ENCODE assay signal across 19 cellular contexts in the genomic region with DNA sequence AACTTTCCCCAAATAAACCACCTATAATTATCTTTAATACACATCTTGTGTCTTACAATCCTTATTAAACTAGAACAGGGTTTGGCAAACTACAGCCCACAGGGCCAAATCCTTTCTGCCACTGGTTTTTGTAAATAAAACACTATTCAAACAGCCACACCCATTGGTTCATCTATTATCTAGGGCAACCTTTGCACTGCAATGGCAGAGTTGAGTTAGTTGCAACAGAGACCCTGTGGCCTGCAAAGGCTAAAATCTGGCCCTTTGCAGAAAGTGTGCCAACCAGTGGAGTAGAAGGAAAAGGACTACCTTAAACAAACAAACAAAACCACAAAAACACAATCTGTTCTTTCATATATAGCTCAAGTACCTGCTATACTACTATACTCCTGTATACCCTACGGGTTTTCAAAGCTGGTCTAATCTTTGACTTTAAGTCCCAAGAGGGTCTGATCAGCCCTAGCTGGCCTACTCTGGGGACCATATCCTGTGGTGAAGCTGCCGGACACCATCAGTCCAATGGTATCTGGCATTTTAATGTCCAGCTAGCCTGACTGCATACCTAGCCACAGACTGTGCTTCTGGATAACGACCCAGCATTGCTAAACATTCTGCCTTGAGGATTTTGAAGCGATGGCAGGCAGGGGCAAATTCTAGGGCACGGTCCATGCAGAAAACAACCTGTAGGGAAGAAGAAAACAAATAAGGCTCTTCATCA. TPM values are rescaled to one million over a fixed set of nuclear protein-coding genes. Genes with fewer than 3 reads are reported as not detected.
A peak's percentile ranks its signal among the peaks of the same experiment; 100 is the strongest.
DNase-seq lines count a peak whose midpoint lies in the region; ATAC-seq and TF ChIP-seq lines count a peak whose summit lies in the region.
"Had no signal": no experiment of that assay in that cellular context is flagged by ENCODE, and none has a peak within 500 bp of the region (broad histone marks: within the 10 kb centered on the region; RNA-seq: fewer than 3 reads in every experiment).

No MANE protein-coding gene starts in this region.

- BruUV-seq in PC-9 (replicated peaks; lab: Mats Ljungman, UMichigan), result no TSS peak

- intact Hi-C loops in PC-9 (cut with micrococcal nuclease; ENCODE audit: unreplicated experiment), result no loop called here
- intact Hi-C loops in dorsolateral prefrontal cortex (cut with DNase I), result loop anchor here in 1 of 2 donors (2.0 kb wide), 1 partner anchor 17 kb away; no protein-coding TSS in a partner anchor
- intact Hi-C loops in mucosa of descending colon (cut with DNase I, micrococcal nuclease), result no loop called here
- intact Hi-C loops in activated CD4-positive, alpha-beta T cell treated with anti-CD3 and anti-CD28 coated beads, Interleukin-2, amount 10 ng/mL, durations not matched to agents 24 days and 14 days (cut with micrococcal nuclease), result no loop called here

- H3K36me3 ChIP-seq in PC-9 (ENCODE audit: low read depth), result peaks cover 44% of the 10 kb centered on the region
- peaks cover 2% of the 10 kb centered on the region for H3K36me3 ChIP-seq in mucosa of descending colon (ENCODE audit: low read depth)

- H3K4me1 Mint-ChIP-seq in activated CD4-positive, alpha-beta T cell treated with anti-CD3 and anti-CD28 coated beads, Interleukin-2, amount 10 ng/mL, durations not matched to agents 24 days and 14 days, result no peaks in the 10 kb centered on the region
- H3K4me1 Mint-ChIP-seq: CD4-positive, alpha-beta memory T cell had no signal

- DNase-seq in COLO668 (lab: John Stamatoyannopoulos, UW; ENCODE audit: unreplicated experiment), result peak; percentile 0
- peak in 1 of 2 experiments; percentile 91 for DNase-seq in PC-9
- no peak for DNase-seq in dorsolateral prefrontal cortex
- peak in 2 of 3 donors; percentile 7 to 52 for DNase-seq in mucosa of descending colon
- no peak for DNase-seq in activated CD4-positive, alpha-beta T cell treated with anti-CD3 and anti-CD28 coated beads, Interleukin-2, amount 10 ng/mL, durations not matched to agents 24 days and 14 days
- DNase-seq: CD4-positive, alpha-beta memory T cell; DND-41; GDM1; GM23248; IMR-90; NCI-H1048; NCI-H1694 treated with DMSO at 0.1 percent for 48 hours; NCI-H345; NCI-H69; NK-92 treated with Interleukin-12 subunit alpha and Interleukin-12 subunit beta, amount 100 ng/mL, for 24 hours had no signal

- H3K4me3 Mint-ChIP-seq in activated CD4-positive, alpha-beta T cell treated with anti-CD3 and anti-CD28 coated beads, Interleukin-2, amount 10 ng/mL, durations not matched to agents 24 days and 14 days, result no peak overlapping the region
- H3K4me3 Mint-ChIP-seq: B cell; CD4-positive, alpha-beta memory T cell had no signal

- H3F3A ChIP-seq in PC-9 (ENCODE audit: insufficient read depth, low read depth), result peaks cover 46% of the 10 kb centered on the region

- H3K9me2 ChIP-seq in PC-9 (ENCODE audit: insufficient read depth), result no peaks in the 10 kb centered on the region

- peaks cover 74% of the 10 kb centered on the region for H3K36me3 Mint-ChIP-seq in activated CD4-positive, alpha-beta T cell treated with anti-CD3 and anti-CD28 coated beads, Interleukin-2, amount 10 ng/mL, durations not matched to agents 24 days and 14 days (ENCODE audit: low read depth)

- H3K4me3 ChIP-seq in PC-9, result no peak overlapping the region; the same call in 1 of the 2 replicates
- no peak overlapping the region for H3K4me3 ChIP-seq in dorsolateral prefrontal cortex
- no peak overlapping the region for H3K4me3 ChIP-seq in mucosa of descending colon
- H3K4me3 ChIP-seq: GM23248 had no signal

- H4K20me1 ChIP-seq in PC-9 (ENCODE audit: insufficient read depth), result peaks cover 67% of the 10 kb centered on the region

- POLR2A ChIA-PET in PC-9 (lab: Charles Lee; ENCODE audit: unreplicated experiment), result interaction anchor here (0.6 to 0.7 kb wide), 2 partner anchors 28 to 154 kb away, joined by 3 to 5 read pairs; a partner anchor contains a TSS

- no peaks in the 10 kb centered on the region for H3K79me2 ChIP-seq in PC-9 (ENCODE audit: low read depth)

- H3K4me2 ChIP-seq in PC-9, result peak overlapping the region; percentile 39

- no peaks in the 10 kb centered on the region for H3K9me3 Mint-ChIP-seq in activated CD4-positive, alpha-beta T cell treated with anti-CD3 and anti-CD28 coated beads, Interleukin-2, amount 10 ng/mL, durations not matched to agents 24 days and 14 days
- H3K9me3 Mint-ChIP-seq: CD4-positive, alpha-beta memory T cell had no signal

- peak; percentile 90 for ATAC-seq in mucosa of descending colon
- no peak for ATAC-seq in HG02642 (IDR thresholded peaks at IDR 0.05; ENCODE audit: poor library complexity, unreplicated experiment)
- no peak for ATAC-seq in HG02981 (IDR thresholded peaks at IDR 0.05; ENCODE audit: unreplicated experiment)
- ATAC-seq in GM18861 (IDR thresholded peaks at IDR 0.05; ENCODE audit: unreplicated experiment), result no peak

- H3K9me3 ChIP-seq in PC-9 (ENCODE audit: insufficient read depth, low read depth) (no peaks in the 10 kb centered on the region), mucosa of descending colon (no peaks in the 10 kb centered on the region)

- H3K27ac ChIP-seq in PC-9, result peak overlapping the region; percentile 32; the same call in 1 of the 2 replicates
- H3K27ac ChIP-seq in dorsolateral prefrontal cortex, result peak overlapping the region in 54 of 59 donors; percentile 3 to 100 (median 90)
- H3K27ac ChIP-seq: GM23248 had no signal

- no peak overlapping the region for H2AFZ ChIP-seq in PC-9
- H2AFZ ChIP-seq: GM23248 had no signal

- CTCF ChIA-PET in PC-9 (lab: Charles Lee), result interaction anchor here (0.7 kb wide), 1 partner anchor 23 kb away, joined by 5 read pairs; no protein-coding TSS in a partner anchor

- H3K27ac Mint-ChIP-seq in activated CD4-positive, alpha-beta T cell treated with anti-CD3 and anti-CD28 coated beads, Interleukin-2, amount 10 ng/mL, durations not matched to agents 24 days and 14 days, result no peak overlapping the region
- H3K27ac Mint-ChIP-seq: B cell; CD4-positive, alpha-beta memory T cell had no signal

- peaks cover 34% of the 10 kb centered on the region for H3K4me1 ChIP-seq in PC-9 (replicated peaks; ENCODE audit: insufficient read depth)
- peaks cover 20% of the 10 kb centered on the region for H3K4me1 ChIP-seq in mucosa of descending colon (ENCODE audit: low read depth)

- H3K27me3 ChIP-seq in PC-9 (ENCODE audit: insufficient read depth, low read depth) (no peaks in the 10 kb centered on the region), dorsolateral prefrontal cortex (no peaks in the 10 kb centered on the region)

- no peaks in the 10 kb centered on the region for H3K27me3 Mint-ChIP-seq in activated CD4-positive, alpha-beta T cell treated with anti-CD3 and anti-CD28 coated beads, Interleukin-2, amount 10 ng/mL, durations not matched to agents 24 days and 14 days
- H3K27me3 Mint-ChIP-seq: B cell; CD4-positive, alpha-beta memory T cell had no signal

- 0 out of 2 replicates have a peak, but pooled peaks have one; percentile 12 for TF ChIP-seq CTCF in PC-9 (conservative IDR thresholded peaks at IDR 0.05)
- TF ChIP-seq CTCF in dorsolateral prefrontal cortex (IDR thresholded peaks at IDR 0.05 in 54 of 56, conservative IDR thresholded peaks at IDR 0.05 in 2 of 56; ENCODE audit: low read depth in 1 of 56, partially characterized antibody in 56 of 56), result no peak
- no peak for TF ChIP-seq CTCF in mucosa of descending colon (IDR thresholded peaks at IDR 0.05)

RNA-seq across cellular contexts. Expression of a gene that starts 23.3 kb away (rescaled TPM):
- total RNA-seq in PC-9 (2021) (60.6 and 64.7 TPM in 2 replicates), dorsolateral prefrontal cortex (1,000 to 10,000 TPM in 25 of 120 experiments, 100 to 1,000 TPM in 95; 166 to 3,303 (median 637) TPM), mucosa of descending colon (10 to 100 TPM; 44.1 to 88.0 (median 51.6) TPM)
- total RNA-seq in activated CD4-positive, alpha-beta T cell treated with anti-CD3 and anti-CD28 coated beads, Interleukin-2, amount 10 ng/mL, durations not matched to agents 24 days and 14 days, result 81.6 and 84.1 TPM in 2 replicates

RNA-seq across cellular contexts. Expression of a gene that starts 27.4 kb away (rescaled TPM):
- total RNA-seq in PC-9 (2021), result 75.5 and 96.1 TPM in 2 replicates
- total RNA-seq in dorsolateral prefrontal cortex, result 100 to 1,000 TPM in 114 of 120 experiments, 10 to 100 TPM in 6; 88.3 to 157 (median 125) TPM
- total RNA-seq in mucosa of descending colon, result 100 to 1,000 TPM in 1 of 3 donors, 10 to 100 TPM in 2; 80.6 to 108 (median 86.7) TPM
- 121 and 128 TPM in 2 replicates for total RNA-seq in activated CD4-positive, alpha-beta T cell treated with anti-CD3 and anti-CD28 coated beads, Interleukin-2, amount 10 ng/mL, durations not matched to agents 24 days and 14 days

RNA-seq across cellular contexts. Expression of a gene that starts 30.0 kb away (rescaled TPM):
- total RNA-seq in PC-9 (2021), result 38.3 and 39.7 TPM in 2 replicates
- 10 to 100 TPM in 106 of 120 experiments, 1 to 10 TPM in 14; 8.1 to 21.5 (median 12.5) TPM for total RNA-seq in dorsolateral prefrontal cortex
- 10 to 100 TPM; 29.5 to 34.9 (median 31.1) TPM for total RNA-seq in mucosa of descending colon
- 29.5 and 30.3 TPM in 2 replicates for total RNA-seq in activated CD4-positive, alpha-beta T cell treated with anti-CD3 and anti-CD28 coated beads, Interleukin-2, amount 10 ng/mL, durations not matched to agents 24 days and 14 days

RNA-seq across cellular contexts. Expression of a gene that starts 59.4 kb away (rescaled TPM):
- total RNA-seq in PC-9 (2021) (3.0 and 4.0 TPM in 2 replicates), dorsolateral prefrontal cortex (10 to 100 TPM in 1 of 120 experiments, 1 to 10 TPM in 119; 1.9 to 10.7 (median 5.1) TPM), mucosa of descending colon (1 to 10 TPM in 1 of 3 donors, under 1 TPM in 1, not detected in 1; 0.34 to 2.1 TPM)
- total RNA-seq in activated CD4-positive, alpha-beta T cell treated with anti-CD3 and anti-CD28 coated beads, Interleukin-2, amount 10 ng/mL, durations not matched to agents 24 days and 14 days, result 0.63 and 0.76 TPM in 2 replicates

Comparison
In these comparisons a context has a peak if more than half of its experiments do, and no peak if none do; other contexts are left out.
1. DNase-seq: peak in COLO668 (single experiment) and mucosa of descending colon (2 of 3); none in dorsolateral prefrontal cortex (0 of 10) and activated CD4-positive, alpha-beta T cell treated with anti-CD3 and anti-CD28 coated beads, Interleukin-2, amount 10 ng/mL, durations not matched to agents 24 days and 14 days (single experiment).